20 cellular contexts compared by ENCODE assay signal in genomic region chr2:210366675-210367080, GRCh38. TPM values are rescaled to one million over a fixed set of nuclear protein-coding genes. Genes with fewer than 3 reads are reported as not detected.
DNase-seq lines count a peak whose midpoint lies in the region; ATAC-seq and TF ChIP-seq lines count a peak whose summit lies in the region.
"Had no signal": no experiment of that assay in that cellular context is flagged by ENCODE, and none has a peak within 500 bp of the region (broad histone marks: within the 10 kb centered on the region; RNA-seq: fewer than 3 reads in every experiment).

No MANE protein-coding gene starts in this region.

- peak; percentile 67 for DNase-seq in islet precursor cell
- DNase-seq in HCEC 1CT: no peak
- no peak for DNase-seq in foreskin fibroblast
- DNase-seq in stimulated activated CD4-positive, alpha-beta T cell treated with anti-CD3 and anti-CD28 coated beads, Interleukin-1b, Interleukin-23, amount 100 ng/mL, for 48 hours: no peak
- DNase-seq: DMS 273 treated with DMSO at 0.1 percent for 48 hours; effector memory CD8-positive, alpha-beta T cell; NCI-H2029; NCI-H82; stimulated activated CD4-positive, alpha-beta T cell treated with anti-CD3 and anti-CD28 coated beads, Interleukin-2, amount 100 ng/mL, for 24 hours; stimulated activated naive B cell treated with anti-CD40 and anti-IgM and Interleukin-4, amounts not matched to agents 10 μg/mL and 1 μg/mL and 100 μg/mL, for 72 hours had no signal

- no peak for TF ChIP-seq POLR2A in gastroesophageal sphincter (IDR thresholded peaks at IDR 0.05)

- TF ChIP-seq EP300 in gastroesophageal sphincter (IDR thresholded peaks at IDR 0.05): no peak

- H3K4me3 ChIP-seq in foreskin fibroblast (ENCODE audit: low read depth in 1 of 2, low read length in 2 of 2) (no peak overlapping the region), gastroesophageal sphincter (no peak overlapping the region)
- H3K4me3 ChIP-seq: vagina had no signal

- TF ChIP-seq CTCF in foreskin fibroblast (IDR thresholded peaks at IDR 0.05; ENCODE audit: low read depth, low read length): no peak
- TF ChIP-seq CTCF in gastroesophageal sphincter (IDR thresholded peaks at IDR 0.05): no peak

- 63% methylated on average over 1 of the region's 2 CpGs; no CpG with 5 or more reads in 1 of the 2 donors for WGBS in gastroesophageal sphincter (ENCODE audit: low coverage in 1 of 2), 2 donors

- no peaks in the 10 kb centered on the region for H3K36me3 ChIP-seq in gastroesophageal sphincter
- H3K36me3 ChIP-seq: vagina had no signal

- H3K9me3 ChIP-seq in gastroesophageal sphincter: no peaks in the 10 kb centered on the region
- H3K9me3 ChIP-seq: vagina had no signal

- no peaks in the 10 kb centered on the region for H3K27me3 ChIP-seq in gastroesophageal sphincter
- H3K27me3 ChIP-seq: vagina had no signal

- ATAC-seq in GM18861 (IDR thresholded peaks at IDR 0.05; ENCODE audit: unreplicated experiment): peak; percentile 83
- peak; percentile 78 for ATAC-seq in HG02588 (IDR thresholded peaks at IDR 0.05; ENCODE audit: unreplicated experiment)
- peak; percentile 68 for ATAC-seq in HG03469 (IDR thresholded peaks at IDR 0.05; ENCODE audit: unreplicated experiment)
- no peak for ATAC-seq in gastroesophageal sphincter
- ATAC-seq: effector memory CD8-positive, alpha-beta T cell had no signal

- no peak overlapping the region for H3K27ac ChIP-seq in gastroesophageal sphincter
- H3K27ac ChIP-seq: vagina had no signal

- no peaks in the 10 kb centered on the region for H3K4me1 ChIP-seq in gastroesophageal sphincter
- H3K4me1 ChIP-seq: vagina had no signal

RNA-seq across cellular contexts. Expression of gene MYL1, which starts 51.7 kb away (rescaled TPM):
- total RNA-seq in gastroesophageal sphincter: not detected
- total RNA-seq: activated CD8-positive, alpha-beta memory T cell treated with anti-CD3 and anti-CD28 coated beads for 36 hours; bronchial epithelial cell; glomerular endothelial cell; pulmonary artery endothelial cell; SK-MEL-5; vagina had no signal
